In the genomic region with DNA sequence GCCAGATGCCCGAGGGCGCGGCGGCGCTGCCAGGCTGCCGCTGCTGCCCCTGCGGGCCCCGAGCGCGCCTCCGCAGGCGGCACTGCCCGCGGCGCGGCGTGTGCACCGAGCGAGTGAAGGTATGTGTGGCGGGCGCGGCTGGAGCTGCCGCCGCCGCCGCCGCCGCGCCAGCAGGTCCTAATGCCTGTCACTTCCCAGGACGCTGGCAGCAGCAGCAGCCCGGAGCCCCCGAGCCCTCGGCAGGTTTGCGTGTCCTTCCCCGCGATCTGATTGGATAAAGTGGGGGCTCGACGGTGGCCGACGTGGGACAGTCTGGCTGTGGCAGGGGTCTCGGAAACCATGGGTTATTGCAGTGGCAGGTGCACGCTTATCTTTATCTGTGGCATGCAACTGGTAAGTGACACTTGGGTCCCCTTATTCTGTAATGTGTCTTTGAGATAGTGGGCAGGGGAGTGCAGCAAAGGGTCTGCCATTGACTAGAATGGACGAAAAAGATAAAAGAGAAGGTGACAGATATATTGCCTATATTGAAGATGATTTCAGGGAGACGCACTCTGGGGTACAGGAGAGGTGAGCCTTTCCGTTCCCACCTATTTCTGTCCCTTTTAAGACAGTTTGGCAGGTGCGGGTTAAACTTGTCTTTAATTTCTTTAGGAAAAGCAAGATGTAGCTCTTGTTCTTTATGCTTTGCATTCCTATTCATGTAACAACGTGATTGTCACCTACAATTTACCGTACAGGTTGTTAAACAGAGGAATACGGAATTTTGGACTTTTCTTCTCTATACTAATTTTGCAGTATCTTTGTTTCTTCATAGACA, we compare ENCODE assay signal across 8 cellular contexts. TPM values are rescaled to one million over a fixed set of nuclear protein-coding genes. Genes with fewer than 3 reads are reported as not detected.
DNase-seq lines count a peak whose midpoint lies in the region; ATAC-seq and TF ChIP-seq lines count a peak whose summit lies in the region.

A gene (plus strand): TSS at position 4 of the 820 bp plus-strand sequence.

- ATAC-seq in activated CD4-positive, alpha-beta T cell treated with anti-CD3 and anti-CD28 coated beads for 36 hours: peak; percentile 38
- peak; percentile 32 for ATAC-seq in HG02678 (IDR thresholded peaks at IDR 0.05; ENCODE audit: unreplicated experiment)
- no peak for ATAC-seq in GM18520 (IDR thresholded peaks at IDR 0.05; ENCODE audit: unreplicated experiment)

- H3K9ac ChIP-seq in iPS-20b (ENCODE audit: low read depth, low read length): peak within 1 kb of the TSS; percentile 29; the same call in 1 of the 2 replicates

- no peaks in the 10 kb centered on the region for H3K9me3 ChIP-seq in iPS-20b (ENCODE audit: insufficient read depth, low read depth, low read length)

- H3K4me1 Mint-ChIP-seq in activated CD4-positive, alpha-beta T cell treated with anti-CD3 and anti-CD28 coated beads for 36 hours: peaks cover 12% of the 10 kb centered on the region

- CTCF ChIA-PET in activated CD4-positive, alpha-beta T cell treated with anti-CD3 and anti-CD28 coated beads for 36 hours (lab: Charles Lee): no interaction called here

- no peak within 1 kb of the TSS for H3K27ac ChIP-seq in iPS-20b (ENCODE audit: low read length)

- H3K27me3 ChIP-seq in iPS-20b (ENCODE audit: insufficient read depth, low read length): peaks cover 41% of the 10 kb centered on the region

- H3K9me3 Mint-ChIP-seq in activated CD4-positive, alpha-beta T cell treated with anti-CD3 and anti-CD28 coated beads for 36 hours (ENCODE audit: low read depth): no peaks in the 10 kb centered on the region

- no peaks in the 10 kb centered on the region for H3K4me1 ChIP-seq in iPS-20b (ENCODE audit: insufficient read depth, low read length)

- DNase-seq in activated CD4-positive, alpha-beta T cell treated with anti-CD3 and anti-CD28 coated beads for 36 hours: peak; percentile 25
- DNase-seq in activated CD4-positive, alpha-beta T cell treated with anti-CD3 and anti-CD28 coated beads for 1 hour: no peak
- DNase-seq in NCI-H2196 (lab: John Stamatoyannopoulos, UW; ENCODE audit: unreplicated experiment) (peak; percentile 43), astrocyte of the spinal cord (ENCODE audit: low read depth, low spot score) (no peak), skeletal muscle cell (ENCODE audit: low read depth) (no peak)

- no peaks in the 10 kb centered on the region for H3K36me3 ChIP-seq in iPS-20b (ENCODE audit: insufficient read depth, low read depth, low read length)

- peak within 1 kb of the TSS; percentile 47 for H3K4me3 Mint-ChIP-seq in activated CD4-positive, alpha-beta T cell treated with anti-CD3 and anti-CD28 coated beads for 36 hours

- in situ Hi-C loops in astrocyte of the spinal cord (cut with HindIII; ENCODE audit: low sequenced_read_pairs): no loop called here

- intact Hi-C loops in activated CD4-positive, alpha-beta T cell treated with anti-CD3 and anti-CD28 coated beads for 36 hours (cut with DNase I, micrococcal nuclease): loop anchor here (2.0 to 10.0 kb wide), 3 partner anchors 991 to 1051 kb away; no protein-coding TSS in a partner anchor

- H3K27me3 Mint-ChIP-seq in activated CD4-positive, alpha-beta T cell treated with anti-CD3 and anti-CD28 coated beads for 36 hours: peaks cover 38% of the 10 kb centered on the region

- TF ChIP-seq CTCF in astrocyte of the spinal cord (IDR thresholded peaks at IDR 0.05; ENCODE audit: low read depth, low read length): no peak

- H3K36me3 Mint-ChIP-seq in activated CD4-positive, alpha-beta T cell treated with anti-CD3 and anti-CD28 coated beads for 36 hours (ENCODE audit: low read depth): no peaks in the 10 kb centered on the region

- no peak within 1 kb of the TSS for H3K27ac Mint-ChIP-seq in activated CD4-positive, alpha-beta T cell treated with anti-CD3 and anti-CD28 coated beads for 36 hours

- POLR2A ChIA-PET in activated CD4-positive, alpha-beta T cell treated with anti-CD3 and anti-CD28 coated beads for 36 hours (lab: Charles Lee): no interaction called here

- H3K4me3 ChIP-seq in astrocyte of the spinal cord (ENCODE audit: low read depth, low read length) (peak within 1 kb of the TSS; percentile 46), iPS-20b (ENCODE audit: low read length) (peak within 1 kb of the TSS; percentile 68), skeletal muscle cell (ENCODE audit: low read depth, low read length) (peak within 1 kb of the TSS; percentile 60)

RNA-seq across cellular contexts. Expression of the gene that starts here (rescaled TPM):
- not detected for total RNA-seq in activated CD4-positive, alpha-beta T cell treated with anti-CD3 and anti-CD28 coated beads for 36 hours

Comparison
In these comparisons a context has a peak if more than half of its experiments do, and no peak if none do; other contexts are left out.
1. Peak in DNase-seq and ATAC-seq in activated CD4-positive, alpha-beta T cell treated with anti-CD3 and anti-CD28 coated beads for 36 hours; RNA of the gene not detected or under 1 TPM.